ENCODE assay signal across 22 cellular contexts in the genomic region with DNA sequence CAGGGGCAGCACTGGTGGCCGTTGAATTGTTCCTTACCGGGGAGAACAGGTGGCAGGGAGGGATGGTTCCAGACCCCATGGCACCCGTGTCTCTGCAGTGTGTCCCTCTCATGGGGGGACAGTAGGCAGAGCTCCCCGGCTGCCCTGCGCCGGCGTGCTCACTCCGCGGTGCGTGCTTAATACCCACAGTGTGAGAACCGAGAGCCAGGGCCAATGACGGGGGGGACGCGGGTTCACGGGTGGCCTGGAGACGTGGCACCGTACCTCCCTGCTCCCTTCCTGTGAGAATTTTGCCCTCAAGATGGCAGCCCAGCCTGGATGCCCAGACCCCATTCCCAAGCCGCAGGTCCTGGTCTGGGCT. TPM values are rescaled to one million over a fixed set of nuclear protein-coding genes. Genes with fewer than 3 reads are reported as not detected.
DNase-seq lines count a peak whose midpoint lies in the region; ATAC-seq and TF ChIP-seq lines count a peak whose summit lies in the region.
"Had no signal": no experiment of that assay in that cellular context is flagged by ENCODE, and none has a peak within 500 bp of the region (broad histone marks: within the 10 kb centered on the region; RNA-seq: fewer than 3 reads in every experiment).

No MANE protein-coding gene starts in this region.

- no peaks in the 10 kb centered on the region for H3K36me3 Mint-ChIP-seq in endodermal cell (ENCODE audit: low read depth)
- H3K36me3 Mint-ChIP-seq: CD14-positive monocyte; CD8-positive, alpha-beta memory T cell had no signal

- no peaks in the 10 kb centered on the region for H3K36me3 ChIP-seq in body of pancreas (replicated peaks in 1 of 2; ENCODE audit: insufficient read depth in 1 of 2, low read depth in 2 of 2)
- H3K36me3 ChIP-seq in thoracic aorta, result no peaks in the 10 kb centered on the region
- no peaks in the 10 kb centered on the region for H3K36me3 ChIP-seq in endodermal cell (ENCODE audit: control insufficient read depth, insufficient read depth, low read length)
- H3K36me3 ChIP-seq in smooth muscle cell (ENCODE audit: low read depth), result no peaks in the 10 kb centered on the region
- H3K36me3 ChIP-seq: BE2C; BLaER1 treated with 17β-estradiol and CSF1 and Interleukin-3, amounts not matched to agents 10 nM and 100 nM; HAP-1 had no signal

- H3K27ac Mint-ChIP-seq in endodermal cell, result no peak overlapping the region
- H3K27ac Mint-ChIP-seq: CD14-positive monocyte; CD4-positive, alpha-beta T cell; CD8-positive, alpha-beta memory T cell; HFFc6 had no signal

- DNase-seq in body of pancreas (no peak), thoracic aorta (ENCODE audit: low spot score) (no peak), DMS53 (lab: John Stamatoyannopoulos, UW) (no peak), endodermal cell (no peak), NCI-H1048 (lab: John Stamatoyannopoulos, UW) (no peak), smooth muscle cell (lab: John Stamatoyannopoulos, UW; ENCODE audit: unreplicated experiment) (no peak)
- DNase-seq: 8988T; ACHN; AML-193; BE2C; CD4-positive, alpha-beta T cell; CD8-positive, alpha-beta memory T cell; DMS 273 treated with DMSO at 0.1 percent for 48 hours; DMS79 treated with DMSO at 0.1 percent for 48 hours; GF-D8; GOT3; HFFc6 had no signal

- H3K9ac ChIP-seq in endodermal cell (ENCODE audit: extremely low read depth, low read length, poor library complexity, severe bottlenecking) (no peak overlapping the region), smooth muscle cell (ENCODE audit: low read depth) (no peak overlapping the region)
- H3K9ac ChIP-seq: BLaER1 treated with 17β-estradiol and CSF1 and Interleukin-3, amounts not matched to agents 10 nM and 100 nM had no signal

- no peaks in the 10 kb centered on the region for H4K20me1 ChIP-seq in smooth muscle cell (ENCODE audit: low read depth)

- H3K9me3 Mint-ChIP-seq in endodermal cell, result no peaks in the 10 kb centered on the region
- H3K9me3 Mint-ChIP-seq: CD4-positive, alpha-beta T cell had no signal

- no peaks in the 10 kb centered on the region for H3F3A ChIP-seq in smooth muscle cell (ENCODE audit: low read depth)

- no peak overlapping the region for H3K4me2 ChIP-seq in smooth muscle cell
- H3K4me2 ChIP-seq: A549; BLaER1 treated with 17β-estradiol and CSF1 and Interleukin-3, amounts not matched to agents 10 nM and 100 nM had no signal

- ATAC-seq in body of pancreas, result no peak
- ATAC-seq in thoracic aorta (ENCODE audit: insufficient number of reproducible peaks, low FRiP score, low read depth), result no peak
- ATAC-seq: A549 had no signal

- H3K27me3 ChIP-seq in body of pancreas (no peaks in the 10 kb centered on the region), layer of hippocampus (ENCODE audit: control insufficient read depth, insufficient read depth, low read length) (no peaks in the 10 kb centered on the region), thoracic aorta (replicated peaks; ENCODE audit: insufficient read depth) (no peaks in the 10 kb centered on the region), endodermal cell (ENCODE audit: control insufficient read depth, insufficient read depth, low read length, poor library complexity, severe bottlenecking) (no peaks in the 10 kb centered on the region), smooth muscle cell (ENCODE audit: low read depth) (no peaks in the 10 kb centered on the region)
- H3K27me3 ChIP-seq: BE2C had no signal

- no peak for TF ChIP-seq POLR2A in body of pancreas (IDR thresholded peaks at IDR 0.05)

- TF ChIP-seq CTCF in body of pancreas (IDR thresholded peaks at IDR 0.05), result no peak
- no peak for TF ChIP-seq CTCF in thoracic aorta (IDR thresholded peaks at IDR 0.05)
- TF ChIP-seq CTCF in endodermal cell (conservative IDR thresholded peaks at IDR 0.05), result no peak
- no peak for TF ChIP-seq CTCF in smooth muscle cell (IDR thresholded peaks at IDR 0.05; ENCODE audit: borderline replicate concordance, insufficient read depth, poor library complexity, severe bottlenecking)

- H3K4me3 ChIP-seq in body of pancreas, result no peak overlapping the region
- H3K4me3 ChIP-seq in thoracic aorta, result no peak overlapping the region
- H3K4me3 ChIP-seq in endodermal cell (ENCODE audit: low read length), result no peak overlapping the region
- H3K4me3 ChIP-seq in smooth muscle cell, result no peak overlapping the region
- H3K4me3 ChIP-seq: A549; BLaER1 treated with 17β-estradiol and CSF1 and Interleukin-3, amounts not matched to agents 10 nM and 100 nM; HAP-1 had no signal

- H3K9me3 ChIP-seq in body of pancreas (no peaks in the 10 kb centered on the region), thoracic aorta (no peaks in the 10 kb centered on the region), endodermal cell (ENCODE audit: control insufficient read depth, low read length) (no peaks in the 10 kb centered on the region), smooth muscle cell (replicated peaks; ENCODE audit: low read depth) (no peaks in the 10 kb centered on the region)
- H3K9me3 ChIP-seq: A549; BE2C; BLaER1 treated with 17β-estradiol and CSF1 and Interleukin-3, amounts not matched to agents 10 nM and 100 nM; HAP-1 had no signal

- H3K4me1 Mint-ChIP-seq in endodermal cell, result peaks cover 17% of the 10 kb centered on the region
- H3K4me1 Mint-ChIP-seq: CD14-positive monocyte; CD8-positive, alpha-beta memory T cell had no signal

- intact Hi-C loops in body of pancreas (cut with DNase I), result no loop called here

- H3K79me2 ChIP-seq in smooth muscle cell (ENCODE audit: low read depth), result no peaks in the 10 kb centered on the region

- H3K4me1 ChIP-seq in body of pancreas, result peaks cover 67% of the 10 kb centered on the region
- peaks cover 58 to 98% of the 10 kb centered on the region in 2 donors for H3K4me1 ChIP-seq in thoracic aorta (ENCODE audit: control insufficient read depth in 1 of 2, low read depth in 2 of 2)
- peaks cover 7% of the 10 kb centered on the region for H3K4me1 ChIP-seq in endodermal cell (ENCODE audit: control insufficient read depth, insufficient read depth, low read length)
- peaks cover 32% of the 10 kb centered on the region for H3K4me1 ChIP-seq in smooth muscle cell (ENCODE audit: low read depth)
- H3K4me1 ChIP-seq: A549, BE2C, HAP-1 had no signal

- 60 to 86% methylated on average over 4 to 18 of the region's 18 CpGs for WGBS in body of pancreas, 2 donors
- 94 to 98% methylated on average over 7 to 18 of the region's 18 CpGs for WGBS in endodermal cell (ENCODE audit: insufficient coverage in 1 of 2, insufficient read length in 1 of 2), 2 experiments
- 97% methylated on average over 17 of the region's 18 CpGs for WGBS in smooth muscle cell (ENCODE audit: low lambda C conversion rate)

- H3K27ac ChIP-seq in body of pancreas, result peak overlapping the region in 3 of 4 donors; percentile 38 to 74 (median 73)
- peak overlapping the region; percentile 35 for H3K27ac ChIP-seq in layer of hippocampus (ENCODE audit: low read depth, low read length)
- peak overlapping the region; percentile 60 to 77 for H3K27ac ChIP-seq in thoracic aorta
- H3K27ac ChIP-seq in endodermal cell (ENCODE audit: low read depth, low read length), result no peak overlapping the region
- H3K27ac ChIP-seq in smooth muscle cell (ENCODE audit: low read depth), result no peak overlapping the region
- H3K27ac ChIP-seq: A549; BLaER1 treated with 17β-estradiol and CSF1 and Interleukin-3, amounts not matched to agents 10 nM and 100 nM had no signal

- H3K27me3 Mint-ChIP-seq in endodermal cell (ENCODE audit: insufficient read depth), result no peaks in the 10 kb centered on the region
- H3K27me3 Mint-ChIP-seq: CD4-positive, alpha-beta T cell; CD8-positive, alpha-beta memory T cell had no signal

- H2AFZ ChIP-seq in smooth muscle cell (ENCODE audit: low read depth), result no peak overlapping the region

- H3K4me3 Mint-ChIP-seq in endodermal cell, result no peak overlapping the region
- H3K4me3 Mint-ChIP-seq: CD14-positive monocyte; CD4-positive, alpha-beta T cell; CD8-positive, alpha-beta memory T cell; HFFc6 had no signal

RNA-seq across cellular contexts. Expression of a gene that starts 47.1 kb away (rescaled TPM):
- total RNA-seq in body of pancreas (10 to 100 TPM; 15.2 to 16.6 TPM), thoracic aorta (10 to 100 TPM; 68.9 to 85.4 TPM), endodermal cell (1 to 10 TPM; 2.1 to 4.0 TPM), smooth muscle cell (0.72 and 1.2 TPM in 2 replicates)
- 9.2 TPM for polyA plus RNA-seq in endodermal cell (2013, experiment 1 of 2)
- 6.9 TPM for polyA plus RNA-seq in endodermal cell (2013, experiment 2 of 2)
- polyA plus RNA-seq in smooth muscle cell, result 1.1 and 1.3 TPM in 2 replicates
- total RNA-seq: CD4-positive, alpha-beta T cell; CD8-positive, alpha-beta memory T cell; HFFc6 had no signal
- polyA plus RNA-seq: CD14-positive monocyte; CD8-positive, alpha-beta memory T cell had no signal

Comparison
In these comparisons a context has a peak if more than half of its experiments do, and no peak if none do; other contexts are left out.
1. H3K27ac ChIP-seq: peak in body of pancreas (3 of 4), layer of hippocampus (single experiment) and thoracic aorta (2 of 2); none in endodermal cell (single experiment) and smooth muscle cell (single experiment).